Comparison of ENCODE assay signal across 10 cellular contexts in genomic region chr9:33448159-33448511, GRCh38. TPM values are rescaled to one million over a fixed set of nuclear protein-coding genes. Genes with fewer than 3 reads are reported as not detected.
DNase-seq lines count a peak whose midpoint lies in the region; ATAC-seq and TF ChIP-seq lines count a peak whose summit lies in the region.
"Had no signal": no experiment of that assay in that cellular context is flagged by ENCODE, and none has a peak within 500 bp of the region (broad histone marks: within the 10 kb centered on the region; RNA-seq: fewer than 3 reads in every experiment).

No MANE protein-coding gene starts in this region.

- H3K27ac ChIP-seq in Peyer's patch (peak overlapping the region in 3 of 4 donors; percentile 76 to 97 (median 91)), fibroblast of lung (ENCODE audit: insufficient read depth, low read length) (no peak overlapping the region), rectal smooth muscle tissue (ENCODE audit: low read depth, low read length) (no peak overlapping the region)

- peaks cover 0 to 8% (median 0%) of the 10 kb centered on the region in 3 donors for H3K36me3 ChIP-seq in Peyer's patch
- no peaks in the 10 kb centered on the region for H3K36me3 ChIP-seq in fibroblast of lung (ENCODE audit: control insufficient read depth, insufficient read depth, low read length)
- H3K36me3 ChIP-seq in rectal smooth muscle tissue (ENCODE audit: control insufficient read depth, insufficient read depth, low read length) = no peaks in the 10 kb centered on the region

- no peak for ATAC-seq in GM21447 (IDR thresholded peaks at IDR 0.05; ENCODE audit: unreplicated experiment)
- ATAC-seq in GM21529 (IDR thresholded peaks at IDR 0.05; ENCODE audit: unreplicated experiment) = no peak

- H3K27me3 ChIP-seq in Peyer's patch (no peaks in the 10 kb centered on the region), fibroblast of lung (ENCODE audit: control insufficient read depth, insufficient read depth, low read length) (peaks cover 2% of the 10 kb centered on the region), rectal smooth muscle tissue (ENCODE audit: control insufficient read depth, insufficient read depth, low read length) (no peaks in the 10 kb centered on the region)

- H3K4me2 ChIP-seq in fibroblast of lung (ENCODE audit: extremely low read depth, insufficient read depth, low read length) = no peak overlapping the region

- no peaks in the 10 kb centered on the region for H4K20me1 ChIP-seq in fibroblast of lung (ENCODE audit: control insufficient read depth, extremely low read depth, insufficient read depth, low read length)

- DNase-seq in DMS53 (lab: John Stamatoyannopoulos, UW) (peak; percentile 55), DMS53 treated with DMSO at 0.1 percent for 48 hours (lab: John Stamatoyannopoulos, UW; ENCODE audit: unreplicated experiment) (no peak), Peyer's patch (no peak), fibroblast of lung (ENCODE audit: low read depth in 2 of 2) (no peak)
- DNase-seq in activated effector memory CD4-positive, alpha-beta T cell treated with anti-CD3 and anti-CD28 coated beads, Interleukin-2, amount 50 U/mL, for 16 hours = no peak

- H2AFZ ChIP-seq in fibroblast of lung (ENCODE audit: low read length) = peak overlapping the region; percentile 38

- peak overlapping the region; percentile 44 to 77 (median 66) for H3K4me3 ChIP-seq in Peyer's patch
- peak overlapping the region in 1 of 4 experiments; percentile 37 for H3K4me3 ChIP-seq in fibroblast of lung (replicated peaks in 1 of 4; ENCODE audit: control extremely low read depth in 1 of 4, insufficient read depth in 1 of 4, low read depth in 3 of 4, low read length in 4 of 4)
- H3K4me3 ChIP-seq in rectal smooth muscle tissue (ENCODE audit: low read length) = peak overlapping the region; percentile 54

- TF ChIP-seq POLR2A in Peyer's patch (IDR thresholded peaks at IDR 0.05) = no peak

- no peaks in the 10 kb centered on the region for H3K79me2 ChIP-seq in fibroblast of lung (ENCODE audit: control insufficient read depth, insufficient read depth, low read length)

- no peak overlapping the region for H3K9ac ChIP-seq in fibroblast of lung (ENCODE audit: insufficient read depth, low read length)
- no peak overlapping the region for H3K9ac ChIP-seq in rectal smooth muscle tissue (ENCODE audit: low read length)

- H3K4me1 ChIP-seq in Peyer's patch (peaks cover 4 to 44% (median 15%) of the 10 kb centered on the region in 4 donors), fibroblast of lung (ENCODE audit: control insufficient read depth, extremely low read depth, insufficient read depth, low read length) (peaks cover 6% of the 10 kb centered on the region), rectal smooth muscle tissue (ENCODE audit: control insufficient read depth, insufficient read depth, low read length) (peaks cover 2% of the 10 kb centered on the region)

- TF ChIP-seq CTCF in Peyer's patch (IDR thresholded peaks at IDR 0.05) (no peak), fibroblast of lung (conservative IDR thresholded peaks at IDR 0.05 in 1 of 2, IDR thresholded peaks at IDR 0.05 in 1 of 2; ENCODE audit: low read depth in 1 of 2, low read length in 2 of 2) (no peak)

- H3K9me3 ChIP-seq in Peyer's patch (no peaks in the 10 kb centered on the region), fibroblast of lung (ENCODE audit: control insufficient read depth, insufficient read depth, low read depth, low read length) (no peaks in the 10 kb centered on the region)

RNA-seq across cellular contexts. Expression of gene AQP3, which starts 0.7 kb away (rescaled TPM):
- total RNA-seq in Peyer's patch (100 to 1,000 TPM in 3 of 4 donors, 10 to 100 TPM in 1; 12.4 to 424 (median 260) TPM), fibroblast of lung (9.0 and 16.2 TPM in 2 replicates)
- 3.2 and 4.4 TPM in 2 replicates for polyA plus RNA-seq in fibroblast of lung
- 4.4 and 5.9 TPM in 2 replicates for polyA plus RNA-seq in fibroblast of lung (2012)
- polyA minus RNA-seq in fibroblast of lung (ENCODE audit: low replicate concordance) = 5.2 and 7.7 TPM in 2 replicates

RNA-seq across cellular contexts. Expression of gene NOL6, which starts 25.6 kb away (rescaled TPM):
- total RNA-seq in Peyer's patch (10 to 100 TPM; 14.5 to 26.4 (median 18.4) TPM), fibroblast of lung (13.4 and 15.2 TPM in 2 replicates)
- polyA plus RNA-seq in fibroblast of lung = 24.4 and 34.2 TPM in 2 replicates
- 28.9 and 37.8 TPM in 2 replicates for polyA plus RNA-seq in fibroblast of lung (2012)
- 95.9 and 134 TPM in 2 replicates for polyA minus RNA-seq in fibroblast of lung (ENCODE audit: low replicate concordance)

RNA-seq across cellular contexts. Expression of gene AQP7, which starts 45.8 kb away (rescaled TPM):
- total RNA-seq in Peyer's patch = 100 to 1,000 TPM in 1 of 4 donors, 10 to 100 TPM in 2, 1 to 10 TPM in 1; 5.0 to 119 (median 79.2) TPM
- total RNA-seq in fibroblast of lung = 0.26 and 0.83 TPM in 2 replicates
- polyA plus RNA-seq in fibroblast of lung = 0.05 and 0.09 TPM in 2 replicates
- polyA plus RNA-seq in fibroblast of lung (2012) = 0.22 TPM in 1 of 2 replicates, not detected in the other
- not detected in 2 replicates for polyA minus RNA-seq in fibroblast of lung (ENCODE audit: low replicate concordance)
- total RNA-seq: pulmonary artery endothelial cell, temporal lobe had no signal

Comparison
In these comparisons a context has a peak if more than half of its experiments do, and no peak if none do; other contexts are left out.
1. H3K27ac ChIP-seq: peak in Peyer's patch (3 of 4); none in fibroblast of lung (single experiment) and rectal smooth muscle tissue (single experiment).